In genomic region chr15:80710635-80711553, GRCh38 we compare ENCODE assay signal across 8 cellular contexts. TPM values are rescaled to one million over a fixed set of nuclear protein-coding genes. Genes with fewer than 3 reads are reported as not detected.
DNase-seq lines count a peak whose midpoint lies in the region; ATAC-seq, FAIRE-seq and TF ChIP-seq lines count a peak whose summit lies in the region.

No MANE protein-coding gene starts in this region.

- BruUV-seq in HepG2 (replicated peaks; lab: Mats Ljungman, UMichigan) (no TSS peak), endothelial cell of umbilical vein (replicated peaks; lab: Mats Ljungman, UMichigan) (no TSS peak)

- no peaks in the 10 kb centered on the region for H3K9me3 ChIP-seq in HepG2 (ENCODE audit: low read length)
- no peaks in the 10 kb centered on the region for H3K9me3 ChIP-seq in right lobe of liver
- no peaks in the 10 kb centered on the region for H3K9me3 ChIP-seq in endothelial cell of umbilical vein (replicated peaks; ENCODE audit: control insufficient read depth, insufficient read depth, low read length)
- H3K9me3 ChIP-seq in thymus (ENCODE audit: control insufficient read depth): no peaks in the 10 kb centered on the region
- H3K9me3 ChIP-seq in kidney (ENCODE audit: control insufficient read depth in 1 of 2, low read length in 2 of 2): no peaks in the 10 kb centered on the region
- no peaks in the 10 kb centered on the region for H3K9me3 ChIP-seq in HAP-1

- in situ Hi-C loops in HepG2 (cut with HindIII; ENCODE audit: extremely low pct_ligation_motif_present, low pct_unique_long_range_greater_than_20kb) (no loop called here), HAP-1 (cut with MboI; ENCODE audit: low sequenced_read_pairs) (no loop called here)

- H3K27me3 ChIP-seq in HepG2 (ENCODE audit: control insufficient read depth in 1 of 2, insufficient read depth in 2 of 2, low read length in 2 of 2) (no peaks in the 10 kb centered on the region), right lobe of liver (no peaks in the 10 kb centered on the region), endothelial cell of umbilical vein (ENCODE audit: control insufficient read depth in 2 of 2, insufficient read depth in 2 of 2, low read length in 2 of 2) (no peaks in the 10 kb centered on the region), thymus (ENCODE audit: control insufficient read depth, insufficient read depth) (no peaks in the 10 kb centered on the region), HAP-1 (ENCODE audit: low read depth) (no peaks in the 10 kb centered on the region)

- TF ChIP-seq CTCF in HepG2 (CRISPR knock-in tag; IDR thresholded peaks at IDR 0.05) (no peak), right lobe of liver (IDR thresholded peaks at IDR 0.05) (no peak), endothelial cell of umbilical vein (IDR thresholded peaks at IDR 0.05; ENCODE audit: extremely low read depth in 1 of 2, insufficient read depth in 1 of 2, low read depth in 1 of 2, low read length in 2 of 2) (no peak), kidney (IDR thresholded peaks at IDR 0.05; ENCODE audit: borderline replicate concordance, extremely low read depth, insufficient read depth) (no peak)

- H3K4me1 ChIP-seq in HepG2 (ENCODE audit: insufficient read depth, low read length) (no peaks in the 10 kb centered on the region), right lobe of liver (no peaks in the 10 kb centered on the region), endothelial cell of umbilical vein (ENCODE audit: control insufficient read depth, extremely low read depth, insufficient read depth, low read length) (no peaks in the 10 kb centered on the region), thymus (ENCODE audit: control insufficient read depth, insufficient read depth, low read length) (no peaks in the 10 kb centered on the region), kidney (ENCODE audit: control insufficient read depth in 1 of 2, insufficient read depth in 1 of 2, low read depth in 1 of 2, low read length in 2 of 2) (peaks cover 0 to 2% of the 10 kb centered on the region in 2 donors), HAP-1 (peaks cover 24% of the 10 kb centered on the region)

- POLR2A ChIA-PET in HepG2 (lab: Yijun Ruan, JAX) (no interaction called here), endothelial cell of umbilical vein (lab: Charles Lee) (no interaction called here)

- DNase-seq in HepG2 (ENCODE audit: low spot score) (no peak), right lobe of liver (no peak), RKO (ENCODE audit: low spot score) (peak; percentile 64), endothelial cell of umbilical vein (ENCODE audit: low read depth, low spot score) (no peak), kidney (no peak), NCI-H146 (lab: John Stamatoyannopoulos, UW) (no peak), HAP-1 (ENCODE audit: low spot score in 2 of 2) (no peak)

- no peaks in the 10 kb centered on the region for H3K79me2 ChIP-seq in HepG2 (ENCODE audit: insufficient read depth, low read length)
- peaks cover 33% of the 10 kb centered on the region for H3K79me2 ChIP-seq in endothelial cell of umbilical vein (ENCODE audit: control insufficient read depth, insufficient read depth, low read length)

- H3K27ac ChIP-seq in HepG2 (ENCODE audit: extremely low read length, insufficient read depth, low read length) (no peak overlapping the region), right lobe of liver (no peak overlapping the region), endothelial cell of umbilical vein (ENCODE audit: insufficient read depth, low read depth, low read length) (no peak overlapping the region), thymus (ENCODE audit: low read depth) (peak overlapping the region; percentile 27), kidney (ENCODE audit: low read depth in 2 of 2, low read length in 2 of 2) (no peak overlapping the region)

- H3K36me3 ChIP-seq in HepG2 (replicated peaks in 1 of 2; ENCODE audit: control insufficient read depth in 1 of 2, insufficient read depth in 2 of 2, low read length in 2 of 2): no peaks in the 10 kb centered on the region
- no peaks in the 10 kb centered on the region for H3K36me3 ChIP-seq in right lobe of liver
- H3K36me3 ChIP-seq in endothelial cell of umbilical vein (ENCODE audit: control insufficient read depth in 2 of 2, extremely low read depth in 1 of 2, insufficient read depth in 2 of 2, low read length in 2 of 2): no peaks in the 10 kb centered on the region
- H3K36me3 ChIP-seq in thymus (ENCODE audit: control insufficient read depth, insufficient read depth): no peaks in the 10 kb centered on the region
- H3K36me3 ChIP-seq in kidney (ENCODE audit: control insufficient read depth in 1 of 2, insufficient read depth in 2 of 2, low read length in 2 of 2): no peaks in the 10 kb centered on the region
- peaks cover 7% of the 10 kb centered on the region; the same call in 1 of the 2 replicates for H3K36me3 ChIP-seq in HAP-1 (replicated peaks)

- FAIRE-seq in HepG2 (lab: Jason Lieb, UNC): no peak
- FAIRE-seq in endothelial cell of umbilical vein (lab: Jason Lieb, UNC): peak; percentile 24
- no peak for FAIRE-seq in kidney (lab: Jason Lieb, UNC)

- no peak for TF ChIP-seq RAD21 in HepG2 (CRISPR knock-in tag; IDR thresholded peaks at IDR 0.05)

- H3K4me2 ChIP-seq in HepG2 (ENCODE audit: low read depth, low read length): no peak overlapping the region
- H3K4me2 ChIP-seq in endothelial cell of umbilical vein (ENCODE audit: insufficient read depth, low read length): no peak overlapping the region

- no peak overlapping the region for H3K4me3 ChIP-seq in HepG2 (replicated peaks in 1 of 3; ENCODE audit: insufficient read depth in 1 of 3, low read depth in 2 of 3, low read length in 3 of 3)
- H3K4me3 ChIP-seq in right lobe of liver: no peak overlapping the region
- H3K4me3 ChIP-seq in endothelial cell of umbilical vein (replicated peaks in 1 of 3; ENCODE audit: insufficient read depth in 1 of 3, low read depth in 1 of 3, low read length in 3 of 3): no peak overlapping the region
- H3K4me3 ChIP-seq in thymus (ENCODE audit: low read length): no peak overlapping the region
- no peak overlapping the region for H3K4me3 ChIP-seq in kidney (ENCODE audit: low read length in 2 of 2)
- H3K4me3 ChIP-seq in HAP-1: no peak overlapping the region

- H2AFZ ChIP-seq in HepG2 (ENCODE audit: low read length) (no peak overlapping the region), endothelial cell of umbilical vein (ENCODE audit: low read depth, low read length) (no peak overlapping the region)

- H3K9me1 ChIP-seq in endothelial cell of umbilical vein (replicated peaks; ENCODE audit: control insufficient read depth, extremely low read depth, insufficient read depth, low read length): no peaks in the 10 kb centered on the region

- 90% methylated on average over 7 of the region's 9 CpGs for whole genome bisulfite sequencing in HepG2 (ENCODE audit: low lambda C conversion rate)
- 83% methylated on average over 7 of the region's 9 CpGs for WGBS in right lobe of liver (ENCODE audit: insufficient coverage, low coverage, low lambda C conversion rate, missing lambda C conversion rate)
- 95% methylated on average over 9 of the region's 9 CpGs for WGBS in thymus

- no peaks in the 10 kb centered on the region for H4K20me1 ChIP-seq in HepG2 (ENCODE audit: insufficient read depth, low read length)
- H4K20me1 ChIP-seq in endothelial cell of umbilical vein (replicated peaks; ENCODE audit: control insufficient read depth, extremely low read depth, insufficient read depth, low read length): no peaks in the 10 kb centered on the region

- TF ChIP-seq POLR2A in HepG2 (IDR thresholded peaks at IDR 0.05; ENCODE audit: insufficient read depth in 1 of 2, low read depth in 2 of 2, low read length in 2 of 2) (no peak), right lobe of liver (IDR thresholded peaks at IDR 0.05) (no peak), endothelial cell of umbilical vein (IDR thresholded peaks at IDR 0.05; ENCODE audit: low read depth, low read length) (no peak)

- no peak for TF ChIP-seq EP300 in HepG2 (IDR thresholded peaks at IDR 0.05; ENCODE audit: low read depth in 2 of 2, low read length in 2 of 2)
- no peak for TF ChIP-seq EP300 in HepG2 (CRISPR knock-in tag; IDR thresholded peaks at IDR 0.05; ENCODE audit: borderline replicate concordance)

- H3K9ac ChIP-seq in HepG2 (ENCODE audit: insufficient read depth, low read depth, low read length) (no peak overlapping the region), endothelial cell of umbilical vein (replicated peaks; ENCODE audit: extremely low read depth, insufficient read depth, low read length) (no peak overlapping the region), kidney (ENCODE audit: low read length in 2 of 2) (no peak overlapping the region)

- dilution Hi-C loops in endothelial cell of umbilical vein (cut with MboI; ENCODE audit: extremely low pct_ligation_motif_present, low sequenced_read_pairs): loop anchor here (25.0 kb wide), 1 partner anchor 149 kb away; no protein-coding TSS in a partner anchor

- no peak for ATAC-seq in HepG2
- no peak for ATAC-seq in right lobe of liver

- CTCF ChIA-PET in HepG2 (lab: Yijun Ruan, JAX; ENCODE audit: low intra/inter-chr PET ratio, low total read pairs): no interaction called here
- CTCF ChIA-PET in endothelial cell of umbilical vein (lab: Charles Lee): interaction anchor here (0.6 kb wide), 1 partner anchor 68 kb away, joined by 3 read pairs; the partner anchor contains the start of gene CEMIP

- intact Hi-C loops in HepG2 (cut with micrococcal nuclease; ENCODE audit: unreplicated experiment) (no loop called here), right lobe of liver (cut with DNase I) (no loop called here), endothelial cell of umbilical vein (cut with micrococcal nuclease) (no loop called here), kidney (cut with DNase I) (no loop called here)

RNA-seq across cellular contexts. Expression of gene ABHD17C, which starts 15.8 kb away (rescaled TPM):
- 2.9 and 4.7 TPM in 2 replicates for total RNA-seq in HepG2 (2016; rRNA removed; fragmentation: Illumina TruSeq; extraction: Trizol)
- 1.5 TPM in 2 replicates for total RNA-seq in HepG2 (2016; cell fraction: cytosol; rRNA removed; fragmentation: Illumina TruSeq; extraction: Trizol; ENCODE audit: low read depth)
- 2.7 and 4.3 TPM in 2 replicates for total RNA-seq in HepG2 (2016; cell fraction: insoluble cytoplasmic fraction; rRNA removed; fragmentation: Illumina TruSeq; extraction: Trizol)
- total RNA-seq in HepG2 (2016; cell fraction: membrane; rRNA removed; fragmentation: Illumina TruSeq; extraction: Trizol): 4.7 and 8.1 TPM in 2 replicates
- 4.1 and 4.3 TPM in 2 replicates for total RNA-seq in HepG2 (2016; cell fraction: nucleus; rRNA removed; fragmentation: Illumina TruSeq; extraction: Trizol)
- 3.3 and 3.9 TPM in 2 replicates for polyA plus RNA-seq in HepG2 (2011; rRNA removed)
- 2.9 and 3.8 TPM in 2 replicates for polyA plus RNA-seq in HepG2 (2011; cell fraction: cytosol; rRNA removed)
- 1.3 and 1.5 TPM in 2 replicates for polyA plus RNA-seq in HepG2 (2011; cell fraction: nucleus; rRNA removed)
- 2.3 and 4.0 TPM in 2 replicates for polyA plus RNA-seq in HepG2 (2012)
- polyA plus RNA-seq in HepG2 (2016; cell fraction: cytosol; fragmentation: Illumina TruSeq; extraction: Trizol; ENCODE audit: low read depth): 3.1 and 3.6 TPM in 2 replicates
- polyA plus RNA-seq in HepG2 (2016; cell fraction: insoluble cytoplasmic fraction; fragmentation: Illumina TruSeq; extraction: Trizol; ENCODE audit: low read depth): 8.1 and 8.8 TPM in 2 replicates
- polyA plus RNA-seq in HepG2 (2016; cell fraction: membrane; fragmentation: Illumina TruSeq; extraction: Trizol; ENCODE audit: low read depth): 8.3 and 8.5 TPM in 2 replicates
- polyA plus RNA-seq in HepG2 (2016; cell fraction: nucleus; fragmentation: Illumina TruSeq; extraction: Trizol; ENCODE audit: insufficient read depth, low read depth): 8.3 and 8.7 TPM in 2 replicates
- 4.5 and 40.6 TPM in 2 replicates for polyA minus RNA-seq in HepG2 (2011; rRNA and poly(A)+ RNA removed; ENCODE audit: low replicate concordance)
- polyA minus RNA-seq in HepG2 (2011; cell fraction: cytosol; rRNA and poly(A)+ RNA removed): 3.3 and 5.6 TPM in 2 replicates
- polyA minus RNA-seq in HepG2 (2011; cell fraction: nucleus; rRNA and poly(A)+ RNA removed): 3.4 and 3.5 TPM in 2 replicates
- 1 to 10 TPM; 2.0 to 5.5 (median 3.0) TPM for total RNA-seq in right lobe of liver
- 8.2 and 10.9 TPM in 2 replicates for total RNA-seq in endothelial cell of umbilical vein
- polyA plus RNA-seq in endothelial cell of umbilical vein: 5.6 and 5.9 TPM in 2 replicates
- polyA plus RNA-seq in endothelial cell of umbilical vein (2011; cell fraction: cytosol; rRNA removed): 6.0 and 6.3 TPM in 2 replicates
- polyA plus RNA-seq in endothelial cell of umbilical vein (2011; cell fraction: nucleus; rRNA removed): 4.1 and 4.5 TPM in 2 replicates
- 10.4 and 13.8 TPM in 2 replicates for polyA plus RNA-seq in endothelial cell of umbilical vein (2012)
- polyA minus RNA-seq in endothelial cell of umbilical vein: 9.1 and 16.9 TPM in 2 replicates
- polyA minus RNA-seq in endothelial cell of umbilical vein (2011; cell fraction: cytosol; rRNA and poly(A)+ RNA removed): 24.6 TPM
- polyA minus RNA-seq in endothelial cell of umbilical vein (2011; cell fraction: nucleus; rRNA and poly(A)+ RNA removed): 6.3 and 6.8 TPM in 2 replicates
- polyA plus RNA-seq in thymus: 29.2 TPM
- 18.8 TPM for total RNA-seq in kidney
- polyA plus RNA-seq in kidney (ENCODE audit: insufficient read depth, low read depth, low replicate concordance): 20.6 TPM
